In the genomic region with DNA sequence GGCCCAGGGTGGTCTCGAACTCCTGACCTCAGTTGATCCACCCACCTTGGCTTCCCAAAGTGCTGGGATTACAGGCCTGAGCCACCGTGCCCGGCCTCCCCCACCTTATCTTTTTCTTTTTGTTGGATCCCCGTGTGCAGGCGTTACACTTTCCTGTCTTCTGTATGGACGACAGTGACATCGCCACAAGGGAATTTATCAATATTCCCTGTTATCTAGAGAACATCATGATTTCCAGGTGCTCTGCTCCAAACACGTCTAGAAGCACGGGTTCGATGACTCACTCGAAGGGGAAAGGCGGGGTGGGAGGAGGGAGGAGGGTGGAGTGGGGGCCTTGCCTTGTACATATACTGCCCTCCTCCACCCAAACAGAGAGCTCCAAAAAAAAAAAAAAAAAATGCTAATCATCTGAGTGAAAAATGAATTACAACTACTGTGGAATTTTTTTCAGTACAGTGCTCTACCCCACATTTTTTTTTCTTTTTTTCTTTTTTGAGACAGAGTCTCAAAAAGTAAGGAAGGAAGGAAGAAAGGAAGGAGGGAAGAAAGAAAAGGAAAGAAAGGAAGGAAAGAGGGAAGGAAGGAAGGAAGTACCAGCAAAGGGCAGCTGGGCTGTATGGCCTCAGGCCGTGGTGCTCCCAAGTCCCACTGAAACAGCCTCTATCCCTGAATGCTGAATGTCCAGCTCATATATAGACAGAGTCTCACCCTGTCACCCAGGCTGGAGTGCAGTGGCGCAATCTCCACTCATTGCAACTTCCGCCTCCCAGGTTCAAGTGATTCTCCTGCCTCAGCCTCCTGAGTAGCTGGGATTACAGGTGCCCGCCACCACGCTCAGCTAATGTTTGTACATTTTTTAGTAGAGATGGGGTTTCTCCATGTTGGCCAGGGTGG, we compare ENCODE assay signal across 11 cellular contexts. TPM values are rescaled to one million over a fixed set of nuclear protein-coding genes. Genes with fewer than 3 reads are reported as not detected.
DNase-seq lines count a peak whose midpoint lies in the region; FAIRE-seq and TF ChIP-seq lines count a peak whose summit lies in the region.
"Had no signal": no experiment of that assay in that cellular context is flagged by ENCODE, and none has a peak within 500 bp of the region (broad histone marks: within the 10 kb centered on the region; RNA-seq: fewer than 3 reads in every experiment).

No MANE protein-coding gene starts in this region.

- no peaks in the 10 kb centered on the region for H3K27me3 ChIP-seq in ovary

- CTCF ChIA-PET in Calu3 (lab: Charles Lee): interaction anchor here (0.7 kb wide), 1 partner anchor 311 kb away, joined by 3 read pairs; no protein-coding TSS in a partner anchor
- CTCF ChIA-PET in RWPE1 (lab: Yijun Ruan, JAX): interaction anchor here (0.6 to 0.8 kb wide), 3 partner anchors 51 to 540 kb away, joined by 3 to 9 read pairs (median 3); no protein-coding TSS in a partner anchor

- peaks cover 5% of the 10 kb centered on the region for H3K36me3 Mint-ChIP-seq in Calu3 (ENCODE audit: insufficient read depth, unreplicated experiment)
- H3K36me3 Mint-ChIP-seq in activated T-helper 1 cell treated with anti-CD3 and anti-CD28 coated beads, Interleukin-12 subunit alpha, Interleukin-12 subunit beta, Interleukin-2, Interleukin-4 antibody, amounts not matched to agents 30 ng/mL and 10 ng/mL and 1 ng/mL, durations not matched to agents 14 hours and 24 hours and 36 hours (ENCODE audit: low read depth): no peaks in the 10 kb centered on the region

- TF ChIP-seq CTCF in Calu3 (IDR thresholded peaks at IDR 0.05; ENCODE audit: unreplicated experiment) (no peak), RWPE1 (conservative IDR thresholded peaks at IDR 0.05; ENCODE audit: low read depth) (no peak), fibroblast of the aortic adventitia (IDR thresholded peaks at IDR 0.05; ENCODE audit: insufficient read depth, low read length) (no peak), ovary (IDR thresholded peaks at IDR 0.05) (no peak)

- H3K4me3 Mint-ChIP-seq in Calu3 (ENCODE audit: low read depth, unreplicated experiment): no peak overlapping the region
- H3K4me3 Mint-ChIP-seq in activated T-helper 1 cell treated with anti-CD3 and anti-CD28 coated beads, Interleukin-12 subunit alpha, Interleukin-12 subunit beta, Interleukin-2, Interleukin-4 antibody, amounts not matched to agents 30 ng/mL and 10 ng/mL and 1 ng/mL, durations not matched to agents 14 hours and 24 hours and 36 hours: no peak overlapping the region
- H3K4me3 Mint-ChIP-seq: activated B cell treated with CpG ODN at 0.5 μM for 24 hours; dendritic cell treated with granulocyte-macrophage colony-stimulating factor and Interleukin-4, amounts not matched to agents 40 ng/mL and 50 ng/mL, for 4 days had no signal

- H3K4me1 Mint-ChIP-seq in Calu3 (ENCODE audit: low read depth, unreplicated experiment): peaks cover 8% of the 10 kb centered on the region
- no peaks in the 10 kb centered on the region for H3K4me1 Mint-ChIP-seq in activated T-helper 1 cell treated with anti-CD3 and anti-CD28 coated beads, Interleukin-12 subunit alpha, Interleukin-12 subunit beta, Interleukin-2, Interleukin-4 antibody, amounts not matched to agents 30 ng/mL and 10 ng/mL and 1 ng/mL, durations not matched to agents 14 hours and 24 hours and 36 hours (ENCODE audit: low read depth)
- H3K4me1 Mint-ChIP-seq: activated B cell treated with CpG ODN at 0.5 μM for 24 hours had no signal

- intact Hi-C loops in Calu3 (cut with micrococcal nuclease; ENCODE audit: unreplicated experiment) (loop anchor here (1.0 kb wide), 1 partner anchor 10 kb away; no protein-coding TSS in a partner anchor), ovary (cut with DNase I) (loop anchor here in 1 of 4 donors (5.0 kb wide), 1 partner anchor 35 kb away; the partner anchor contains the start of gene INSR)
- intact Hi-C loops in activated T-helper 1 cell treated with anti-CD3 and anti-CD28 coated beads, Interleukin-12 subunit alpha, Interleukin-12 subunit beta, Interleukin-2, Interleukin-4 antibody, amounts not matched to agents 30 ng/mL and 10 ng/mL and 1 ng/mL, durations not matched to agents 14 hours and 24 hours and 36 hours (cut with micrococcal nuclease): no loop called here

- peak overlapping the region; percentile 69 for H3K27ac Mint-ChIP-seq in Calu3 (ENCODE audit: unreplicated experiment)
- no peak overlapping the region for H3K27ac Mint-ChIP-seq in activated T-helper 1 cell treated with anti-CD3 and anti-CD28 coated beads, Interleukin-12 subunit alpha, Interleukin-12 subunit beta, Interleukin-2, Interleukin-4 antibody, amounts not matched to agents 30 ng/mL and 10 ng/mL and 1 ng/mL, durations not matched to agents 14 hours and 24 hours and 36 hours
- H3K27ac Mint-ChIP-seq: activated B cell treated with CpG ODN at 0.5 μM for 24 hours; dendritic cell treated with granulocyte-macrophage colony-stimulating factor and Interleukin-4, amounts not matched to agents 40 ng/mL and 50 ng/mL, for 4 days had no signal

- WGBS in ovary, 3 donors: 35 to 43% (median 43%) methylated on average over 17 of the region's 17 CpGs

- no peaks in the 10 kb centered on the region for H3K27me3 Mint-ChIP-seq in Calu3 (ENCODE audit: unreplicated experiment)
- peaks cover 4% of the 10 kb centered on the region for H3K27me3 Mint-ChIP-seq in activated T-helper 1 cell treated with anti-CD3 and anti-CD28 coated beads, Interleukin-12 subunit alpha, Interleukin-12 subunit beta, Interleukin-2, Interleukin-4 antibody, amounts not matched to agents 30 ng/mL and 10 ng/mL and 1 ng/mL, durations not matched to agents 14 hours and 24 hours and 36 hours (ENCODE audit: insufficient read depth)
- H3K27me3 Mint-ChIP-seq: activated B cell treated with CpG ODN at 0.5 μM for 24 hours; dendritic cell treated with granulocyte-macrophage colony-stimulating factor and Interleukin-4, amounts not matched to agents 40 ng/mL and 50 ng/mL, for 4 days had no signal

- H3K36me3 ChIP-seq in ovary: no peaks in the 10 kb centered on the region

- no peak for TF ChIP-seq EP300 in ovary (IDR thresholded peaks at IDR 0.05)

- peak overlapping the region; percentile 44 for H3K27ac ChIP-seq in RWPE1
- peak overlapping the region; percentile 64 to 66 for H3K27ac ChIP-seq in ovary

- DNase-seq in Calu3: peak; percentile 35
- peak; percentile 45 for DNase-seq in RWPE1 (ENCODE audit: low spot score)
- peak; percentile 92 for DNase-seq in fibroblast of the aortic adventitia (ENCODE audit: low read depth)
- DNase-seq in ovary: peak; percentile 75 to 83 (median 77)
- no peak for DNase-seq in inferior parietal cortex (ENCODE audit: extremely low spot score)
- DNase-seq in activated T-helper 1 cell treated with anti-CD3 and anti-CD28 coated beads, Interleukin-12 subunit alpha, Interleukin-12 subunit beta, Interleukin-2, Interleukin-4 antibody, amounts not matched to agents 30 ng/mL and 10 ng/mL and 1 ng/mL, durations not matched to agents 14 hours and 24 hours and 36 hours (ENCODE audit: low spot score): no peak
- no peak for DNase-seq in frontal cortex (ENCODE audit: low spot score in 2 of 2)
- no peak for DNase-seq in T-helper 9 cell
- DNase-seq: activated B cell treated with CpG ODN at 0.5 μM for 24 hours, NCI-H1092 had no signal

- H3K9me3 Mint-ChIP-seq in Calu3 (ENCODE audit: low read depth, unreplicated experiment): no peaks in the 10 kb centered on the region
- no peaks in the 10 kb centered on the region for H3K9me3 Mint-ChIP-seq in activated T-helper 1 cell treated with anti-CD3 and anti-CD28 coated beads, Interleukin-12 subunit alpha, Interleukin-12 subunit beta, Interleukin-2, Interleukin-4 antibody, amounts not matched to agents 30 ng/mL and 10 ng/mL and 1 ng/mL, durations not matched to agents 14 hours and 24 hours and 36 hours
- H3K9me3 Mint-ChIP-seq: activated B cell treated with CpG ODN at 0.5 μM for 24 hours; dendritic cell treated with granulocyte-macrophage colony-stimulating factor and Interleukin-4, amounts not matched to agents 40 ng/mL and 50 ng/mL, for 4 days had no signal

- BruUV-seq in Calu3 (replicated peaks; lab: Mats Ljungman, UMichigan): no TSS peak

- H3K4me3 ChIP-seq in fibroblast of the aortic adventitia (ENCODE audit: low read depth, low read length) (no peak overlapping the region), ovary (no peak overlapping the region)

- peaks cover 24% of the 10 kb centered on the region for H3K4me1 ChIP-seq in ovary (ENCODE audit: insufficient read depth)

- no peak for FAIRE-seq in frontal cortex (lab: Jason Lieb, UNC)

- no peak for TF ChIP-seq POLR2A in ovary (IDR thresholded peaks at IDR 0.05)

- POLR2A ChIA-PET in RWPE1 (lab: Yijun Ruan, JAX; ENCODE audit: low non-redundant PET): interaction anchor here (0.6 kb wide), 1 partner anchor 33 kb away, joined by 4 read pairs; no protein-coding TSS in a partner anchor

- no peaks in the 10 kb centered on the region for H3K9me3 ChIP-seq in ovary

RNA-seq across cellular contexts. Expression of gene INSR, which starts 36.8 kb away (rescaled TPM):
- 7.4 and 8.4 TPM in 2 replicates for total RNA-seq in Calu3 (2022)
- total RNA-seq in fibroblast of the aortic adventitia (ENCODE audit: low replicate concordance): 13.2 and 30.3 TPM in 2 replicates
- 100 to 1,000 TPM in 4 of 7 donors, 10 to 100 TPM in 3; 77.2 to 203 (median 113) TPM for total RNA-seq in ovary
- 10 to 100 TPM; 30.2 to 42.2 TPM for polyA plus RNA-seq in ovary
- 1.5 TPM in 2 replicates for total RNA-seq in activated T-helper 1 cell treated with anti-CD3 and anti-CD28 coated beads, Interleukin-12 subunit alpha, Interleukin-12 subunit beta, Interleukin-2, Interleukin-4 antibody, amounts not matched to agents 30 ng/mL and 10 ng/mL and 1 ng/mL, durations not matched to agents 14 hours and 24 hours and 36 hours
- total RNA-seq in frontal cortex: 93.3 TPM

Comparison
In these comparisons a context has a peak if more than half of its experiments do, and no peak if none do; other contexts are left out.
1. DNase-seq: peak in Calu3 (single experiment), RWPE1 (single experiment), fibroblast of the aortic adventitia (single experiment) and ovary (5 of 5); none in inferior parietal cortex (single experiment), activated T-helper 1 cell treated with anti-CD3 and anti-CD28 coated beads, Interleukin-12 subunit alpha, Interleukin-12 subunit beta, Interleukin-2, Interleukin-4 antibody, amounts not matched to agents 30 ng/mL and 10 ng/mL and 1 ng/mL, durations not matched to agents 14 hours and 24 hours and 36 hours (single experiment), frontal cortex (0 of 2) and T-helper 9 cell (single experiment).